In the genomic region with DNA sequence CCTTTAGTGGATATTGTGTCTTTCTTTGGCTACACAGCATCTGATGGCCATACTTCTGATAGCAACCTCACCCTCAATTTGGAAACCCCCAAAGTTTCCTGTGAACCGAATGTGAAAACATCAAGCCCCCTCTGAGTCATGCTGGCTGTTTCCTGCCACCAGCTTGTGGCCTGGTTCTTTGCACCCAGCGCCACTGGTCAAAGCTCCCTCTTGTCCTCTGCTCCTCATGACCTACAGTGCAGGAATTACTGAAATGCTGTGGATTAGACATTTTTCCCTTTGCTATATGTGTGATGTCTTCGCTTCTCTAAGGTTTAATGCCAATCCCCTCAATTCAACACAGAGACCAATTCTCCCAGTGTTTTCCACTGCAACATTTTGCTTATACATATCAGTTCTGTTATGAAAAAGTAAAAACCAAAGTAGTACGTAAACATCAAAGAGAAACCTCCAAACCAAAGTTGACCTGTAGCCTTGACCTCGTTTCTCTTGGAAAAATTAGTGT, we compare ENCODE assay signal across 14 cellular contexts.
DNase-seq lines count a peak whose midpoint lies in the region; ATAC-seq and TF ChIP-seq lines count a peak whose summit lies in the region.
"Had no signal": no experiment of that assay in that cellular context is flagged by ENCODE, and none has a peak within 500 bp of the region (broad histone marks: within the 10 kb centered on the region; RNA-seq: fewer than 3 reads in every experiment).

No MANE protein-coding gene starts in this region.

- H3K27ac ChIP-seq in effector memory CD4-positive, alpha-beta T cell (ENCODE audit: insufficient read depth, low read length, poor library complexity, severe bottlenecking), result no peak overlapping the region
- no peak overlapping the region for H3K27ac ChIP-seq in neural progenitor cell
- H3K27ac ChIP-seq: parathyroid adenoma, tibial nerve, WERI-Rb-1 had no signal

- no peaks in the 10 kb centered on the region for H3K9me3 Mint-ChIP-seq in neural progenitor cell
- H3K9me3 Mint-ChIP-seq: CD4-positive, alpha-beta T cell had no signal

- H3K79me2 ChIP-seq in neural progenitor cell (ENCODE audit: low read depth), result no peaks in the 10 kb centered on the region
- H3K79me2 ChIP-seq: parathyroid adenoma had no signal

- ATAC-seq in GM18511 (IDR thresholded peaks at IDR 0.05; ENCODE audit: unreplicated experiment) (peak; percentile 90), GM19467 (IDR thresholded peaks at IDR 0.05; ENCODE audit: unreplicated experiment) (peak; percentile 83), HG02938 (IDR thresholded peaks at IDR 0.05; ENCODE audit: unreplicated experiment) (peak; percentile 87), HG03575 (IDR thresholded peaks at IDR 0.05; ENCODE audit: extremely low read depth, insufficient number of reproducible peaks, low FRiP score, unreplicated experiment) (peak; percentile 93)
- ATAC-seq: left lobe of liver had no signal

- peaks cover 7% of the 10 kb centered on the region for H3K4me1 Mint-ChIP-seq in neural progenitor cell

- TF ChIP-seq CTCF in neural progenitor cell (IDR thresholded peaks at IDR 0.05), result no peak

- no peak overlapping the region for H3K4me3 ChIP-seq in effector memory CD4-positive, alpha-beta T cell (ENCODE audit: insufficient read depth, low read depth, low read length, poor library complexity, severe bottlenecking)
- H3K4me3 ChIP-seq in neural progenitor cell, result no peak overlapping the region
- H3K4me3 ChIP-seq: tibial nerve had no signal

- no peaks in the 10 kb centered on the region for H3K27me3 ChIP-seq in effector memory CD4-positive, alpha-beta T cell (replicated peaks; ENCODE audit: control insufficient read depth, insufficient read depth, low read length, poor library complexity, severe bottlenecking)
- H3K27me3 ChIP-seq in neural progenitor cell, result no peaks in the 10 kb centered on the region
- H3K27me3 ChIP-seq: tibial nerve had no signal

- H3K27ac Mint-ChIP-seq in neural progenitor cell, result no peak overlapping the region
- H3K27ac Mint-ChIP-seq: CD4-positive, alpha-beta T cell had no signal

- DNase-seq in effector memory CD4-positive, alpha-beta T cell, result no peak
- DNase-seq in T1000 (lab: John Stamatoyannopoulos, UW), result no peak
- DNase-seq in neural progenitor cell (ENCODE audit: low spot score), result no peak
- no peak for DNase-seq in HuH-7 (ENCODE audit: low spot score)
- DNase-seq: activated effector memory CD4-positive, alpha-beta T cell treated with Interleukin-2 at 50 U/mL for 16 hours; CD4-positive, alpha-beta T cell; WERI-Rb-1 had no signal

- no peak overlapping the region for H3K4me2 ChIP-seq in neural progenitor cell

- H3K36me3 ChIP-seq in effector memory CD4-positive, alpha-beta T cell (ENCODE audit: control insufficient read depth, insufficient read depth, low read length), result no peaks in the 10 kb centered on the region
- H3K36me3 ChIP-seq in neural progenitor cell, result no peaks in the 10 kb centered on the region
- H3K36me3 ChIP-seq: tibial nerve, WERI-Rb-1 had no signal

- H3K9ac ChIP-seq in neural progenitor cell, result no peak overlapping the region
- H3K9ac ChIP-seq: parathyroid adenoma had no signal

- no peaks in the 10 kb centered on the region for H3F3A ChIP-seq in neural progenitor cell (ENCODE audit: low read depth)

- no peaks in the 10 kb centered on the region for H3K9me3 ChIP-seq in effector memory CD4-positive, alpha-beta T cell (ENCODE audit: control insufficient read depth, low read length)
- H3K9me3 ChIP-seq in neural progenitor cell (ENCODE audit: low read depth), result no peaks in the 10 kb centered on the region
- H3K9me3 ChIP-seq: tibial nerve had no signal

- H3K36me3 Mint-ChIP-seq in neural progenitor cell, result no peaks in the 10 kb centered on the region

- no peak overlapping the region for H3K4me3 Mint-ChIP-seq in neural progenitor cell
- H3K4me3 Mint-ChIP-seq: CD4-positive, alpha-beta T cell had no signal

- H3K27me3 Mint-ChIP-seq in neural progenitor cell (ENCODE audit: insufficient read depth, low read depth), result peaks cover 4% of the 10 kb centered on the region
- H3K27me3 Mint-ChIP-seq: CD4-positive, alpha-beta T cell had no signal

- no peaks in the 10 kb centered on the region for H4K20me1 ChIP-seq in neural progenitor cell (ENCODE audit: low read depth)

- no peaks in the 10 kb centered on the region for H3K4me1 ChIP-seq in effector memory CD4-positive, alpha-beta T cell (ENCODE audit: control insufficient read depth, insufficient read depth, low read length, poor library complexity, severe bottlenecking)
- no peaks in the 10 kb centered on the region for H3K4me1 ChIP-seq in neural progenitor cell
- H3K4me1 ChIP-seq: parathyroid adenoma, tibial nerve had no signal

- H2AFZ ChIP-seq in neural progenitor cell (replicated peaks), result no peak overlapping the region
- H2AFZ ChIP-seq: parathyroid adenoma had no signal
